ENCODE assay signal across 2 cellular contexts in the genomic region with DNA sequence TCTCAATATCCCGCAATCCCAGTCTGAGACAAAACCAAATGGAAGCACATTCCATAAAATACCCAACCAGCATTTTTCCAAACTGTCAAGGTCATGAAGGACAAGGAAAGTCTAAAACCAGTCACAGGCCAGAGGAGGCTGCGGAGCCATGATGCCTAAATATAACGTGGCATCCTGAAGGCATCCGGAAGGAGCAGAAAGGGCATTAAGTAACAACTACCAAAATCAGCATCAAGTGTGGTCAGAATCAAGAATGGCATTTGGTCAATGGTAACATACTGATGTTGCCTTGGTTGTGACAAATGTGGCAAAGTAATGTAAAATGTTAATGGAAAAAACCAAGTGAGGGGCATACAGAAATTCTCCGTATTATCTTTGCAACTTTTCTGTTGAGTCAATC.
TF ChIP-seq lines count a peak whose summit lies in the region.

No MANE protein-coding gene starts in this region.

TF ChIP-seq in A549, 52 proteins besides CTCF, POLR2A, EP300 and RAD21:
- TF ChIP-seq HDAC2 (IDR thresholded peaks at IDR 0.05) (no peak), PHF8 (IDR thresholded peaks at IDR 0.05; ENCODE audit: borderline replicate concordance, low read depth) (no peak), CEBPB (IDR thresholded peaks at IDR 0.05) (no peak), GATA3 (IDR thresholded peaks at IDR 0.05; ENCODE audit: borderline replicate concordance) (no peak), SREBF2 (IDR thresholded peaks at IDR 0.05) (no peak), CHD4 (IDR thresholded peaks at IDR 0.05; ENCODE audit: borderline replicate concordance) (no peak), FOSL2 (IDR thresholded peaks at IDR 0.05) (no peak), FOSL2 (CRISPR knock-in tag; IDR thresholded peaks at IDR 0.05) (no peak), SMC3 (IDR thresholded peaks at IDR 0.05) (no peak), ZFP36 (IDR thresholded peaks at IDR 0.05; ENCODE audit: borderline replicate concordance, partially characterized antibody) (no peak), EHF (CRISPR knock-in tag; IDR thresholded peaks at IDR 0.05) (no peak), ZC3H11A (IDR thresholded peaks at IDR 0.05) (no peak), JUN (IDR thresholded peaks at IDR 0.05) (no peak), RNF2 (IDR thresholded peaks at IDR 0.05; ENCODE audit: borderline replicate concordance, low read depth) (no peak), BCL3 (IDR thresholded peaks at IDR 0.05) (no peak)
- TF ChIP-seq, protein P1, sequence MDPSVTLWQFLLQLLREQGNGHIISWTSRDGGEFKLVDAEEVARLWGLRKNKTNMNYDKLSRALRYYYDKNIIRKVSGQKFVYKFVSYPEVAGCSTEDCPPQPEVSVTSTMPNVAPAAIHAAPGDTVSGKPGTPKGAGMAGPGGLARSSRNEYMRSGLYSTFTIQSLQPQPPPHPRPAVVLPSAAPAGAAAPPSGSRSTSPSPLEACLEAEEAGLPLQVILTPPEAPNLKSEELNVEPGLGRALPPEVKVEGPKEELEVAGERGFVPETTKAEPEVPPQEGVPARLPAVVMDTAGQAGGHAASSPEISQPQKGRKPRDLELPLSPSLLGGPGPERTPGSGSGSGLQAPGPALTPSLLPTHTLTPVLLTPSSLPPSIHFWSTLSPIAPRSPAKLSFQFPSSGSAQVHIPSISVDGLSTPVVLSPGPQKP (IDR thresholded peaks at IDR 0.05; ENCODE audit: low read depth, low read length) = no peak
- TF ChIP-seq, protein P2, sequence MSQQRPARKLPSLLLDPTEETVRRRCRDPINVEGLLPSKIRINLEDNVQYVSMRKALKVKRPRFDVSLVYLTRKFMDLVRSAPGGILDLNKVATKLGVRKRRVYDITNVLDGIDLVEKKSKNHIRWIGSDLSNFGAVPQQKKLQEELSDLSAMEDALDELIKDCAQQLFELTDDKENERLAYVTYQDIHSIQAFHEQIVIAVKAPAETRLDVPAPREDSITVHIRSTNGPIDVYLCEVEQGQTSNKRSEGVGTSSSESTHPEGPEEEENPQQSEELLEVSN (IDR thresholded peaks at IDR 0.05; ENCODE audit: borderline replicate concordance, low read depth) = no peak

TF ChIP-seq in endothelial cell of umbilical vein, 7 proteins besides CTCF, POLR2A, EP300 and RAD21:
- TF ChIP-seq GATA2 (IDR thresholded peaks at IDR 0.05; ENCODE audit: insufficient read depth, insufficient read length, low read depth, low read length) (no peak), MYC (IDR thresholded peaks at IDR 0.05; ENCODE audit: low read depth, low read length) (no peak), FOS (IDR thresholded peaks at IDR 0.05; ENCODE audit: borderline replicate concordance, insufficient read depth, low read length) (no peak), POLR2AphosphoS5 (IDR thresholded peaks at IDR 0.05; ENCODE audit: insufficient read depth, low read depth, low read length) (no peak), EZH2 (IDR thresholded peaks at IDR 0.05; ENCODE audit: borderline replicate concordance, low read depth, low read length, severe bottlenecking) (no peak), JUN (IDR thresholded peaks at IDR 0.05; ENCODE audit: borderline replicate concordance, insufficient read depth, insufficient read length, low read depth) (no peak)
- TF ChIP-seq, protein P3, sequence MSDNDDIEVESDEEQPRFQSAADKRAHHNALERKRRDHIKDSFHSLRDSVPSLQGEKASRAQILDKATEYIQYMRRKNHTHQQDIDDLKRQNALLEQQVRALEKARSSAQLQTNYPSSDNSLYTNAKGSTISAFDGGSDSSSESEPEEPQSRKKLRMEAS (IDR thresholded peaks at IDR 0.05; ENCODE audit: insufficient read depth, insufficient read length) = no peak
